In the genomic region with DNA sequence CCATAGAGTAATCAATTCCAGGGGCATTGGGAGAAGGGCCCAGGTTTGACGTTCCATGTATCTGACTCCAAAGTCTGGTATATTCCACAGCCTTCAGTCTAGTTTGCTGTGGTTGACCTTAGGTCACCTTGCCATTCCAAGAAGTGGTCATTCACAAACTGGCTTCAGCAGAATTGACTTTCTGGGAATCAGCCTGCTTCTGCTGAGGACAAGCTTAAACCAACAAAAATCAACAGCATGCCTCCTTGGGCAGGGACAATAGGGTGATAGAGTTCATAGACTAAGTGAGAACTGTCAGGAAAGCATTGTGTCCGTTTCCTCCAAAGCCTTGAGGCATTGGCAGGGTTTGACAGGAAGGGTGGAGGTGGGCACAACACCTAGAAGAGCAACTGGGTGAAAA, we compare ENCODE assay signal across 18 cellular contexts. TPM values are rescaled to one million over a fixed set of nuclear protein-coding genes. Genes with fewer than 3 reads are reported as not detected.
A peak's percentile ranks its signal among the peaks of the same experiment; 100 is the strongest.
DNase-seq lines count a peak whose midpoint lies in the region; ATAC-seq and TF ChIP-seq lines count a peak whose summit lies in the region.
"Had no signal": no experiment of that assay in that cellular context is flagged by ENCODE, and none has a peak within 500 bp of the region (broad histone marks: within the 10 kb centered on the region; RNA-seq: fewer than 3 reads in every experiment).

No MANE protein-coding gene starts in this region.

- H3K27ac ChIP-seq in CD8-positive, alpha-beta memory T cell (ENCODE audit: low read depth, low read length): peak overlapping the region; percentile 19
- H3K27ac ChIP-seq in PC-3 (ENCODE audit: low read length): no peak overlapping the region
- H3K27ac ChIP-seq in dorsolateral prefrontal cortex: peak overlapping the region in 40 of 59 donors; percentile 4 to 84 (median 64)
- H3K27ac ChIP-seq: BLaER1 had no signal

- H2AFZ ChIP-seq in PC-3 (ENCODE audit: low read length): no peak overlapping the region
- H2AFZ ChIP-seq: GM23338 had no signal

- H3K4me1 Mint-ChIP-seq in CD8-positive, alpha-beta memory T cell: peaks cover 4 to 5% (median 4%) of the 10 kb centered on the region in 3 donors

- H3F3A ChIP-seq in PC-3 (ENCODE audit: low read length, unreplicated experiment): no peaks in the 10 kb centered on the region

- no peaks in the 10 kb centered on the region for H3K27me3 ChIP-seq in CD8-positive, alpha-beta memory T cell (ENCODE audit: insufficient read depth, low read length, poor library complexity, severe bottlenecking)
- no peaks in the 10 kb centered on the region for H3K27me3 ChIP-seq in PC-3 (ENCODE audit: low read length)
- no peaks in the 10 kb centered on the region for H3K27me3 ChIP-seq in dorsolateral prefrontal cortex
- H3K27me3 ChIP-seq: BLaER1 had no signal

- CTCF ChIA-PET in CD8-positive, alpha-beta memory T cell (lab: Charles Lee): no interaction called here
- CTCF ChIA-PET in PC-3 (lab: Charles Lee): no interaction called here

- H3K4me3 Mint-ChIP-seq in CD8-positive, alpha-beta memory T cell: no peak overlapping the region
- H3K4me3 Mint-ChIP-seq: CD8-positive, alpha-beta T cell; GM23338; HFFc6; IgD-negative memory B cell had no signal

- ATAC-seq in PC-3 (peak; percentile 54), GM18907 (IDR thresholded peaks at IDR 0.05; ENCODE audit: unreplicated experiment) (no peak)
- ATAC-seq: CD8-positive, alpha-beta T cell; GM23338; HCT116; HepG2 had no signal

- H3K9me3 ChIP-seq in CD8-positive, alpha-beta memory T cell (ENCODE audit: low read length): no peaks in the 10 kb centered on the region
- H3K9me3 ChIP-seq in PC-3 (ENCODE audit: low read length): no peaks in the 10 kb centered on the region
- H3K9me3 ChIP-seq: BLaER1 had no signal

- H4K20me1 ChIP-seq in PC-3 (ENCODE audit: low read length): no peaks in the 10 kb centered on the region
- H4K20me1 ChIP-seq: BLaER1 had no signal

- H3K9ac ChIP-seq in PC-3 (ENCODE audit: low read length): no peak overlapping the region
- H3K9ac ChIP-seq: BLaER1 had no signal

- no peaks in the 10 kb centered on the region for H3K36me3 Mint-ChIP-seq in CD8-positive, alpha-beta memory T cell
- H3K36me3 Mint-ChIP-seq: CD8-positive, alpha-beta T cell had no signal

- no TSS peak for BruUV-seq in PC-3 (replicated peaks; lab: Mats Ljungman, UMichigan)

- peaks cover 7 to 39% of the 10 kb centered on the region in 2 donors for H3K27me3 Mint-ChIP-seq in CD8-positive, alpha-beta memory T cell

- H3K79me2 ChIP-seq in PC-3 (ENCODE audit: low read length): no peaks in the 10 kb centered on the region

- H3K27ac Mint-ChIP-seq in CD8-positive, alpha-beta memory T cell: no peak overlapping the region
- H3K27ac Mint-ChIP-seq: CD8-positive, alpha-beta T cell; GM23338; HFFc6; IgD-negative memory B cell had no signal

- intact Hi-C loops in PC-3 (cut with micrococcal nuclease): no loop called here
- intact Hi-C loops in dorsolateral prefrontal cortex (cut with DNase I): no loop called here

- H3K4me1 ChIP-seq in CD8-positive, alpha-beta memory T cell (ENCODE audit: insufficient read depth, low read length): no peaks in the 10 kb centered on the region
- H3K4me1 ChIP-seq in PC-3 (ENCODE audit: insufficient read depth, low read length): peaks cover 5% of the 10 kb centered on the region; the same call in 1 of the 2 replicates

- TF ChIP-seq CTCF in PC-3 (conservative IDR thresholded peaks at IDR 0.05; ENCODE audit: low read depth, low read length): no peak
- TF ChIP-seq CTCF in dorsolateral prefrontal cortex (IDR thresholded peaks at IDR 0.05 in 54 of 56, conservative IDR thresholded peaks at IDR 0.05 in 2 of 56; ENCODE audit: low read depth in 1 of 56, partially characterized antibody in 56 of 56): no peak

- POLR2A ChIA-PET in CD8-positive, alpha-beta memory T cell (lab: Charles Lee): interaction anchor here (0.7 kb wide), 1 partner anchor 57 kb away, joined by 8 read pairs; no protein-coding TSS in a partner anchor
- POLR2A ChIA-PET in PC-3 (lab: Charles Lee; ENCODE audit: unreplicated experiment): no interaction called here

- H3K36me3 ChIP-seq in CD8-positive, alpha-beta memory T cell (ENCODE audit: insufficient read depth, low read length): no peaks in the 10 kb centered on the region
- no peaks in the 10 kb centered on the region for H3K36me3 ChIP-seq in PC-3 (ENCODE audit: low read depth, low read length)
- H3K36me3 ChIP-seq: BLaER1 had no signal

- H3K9me2 ChIP-seq in PC-3 (replicated peaks; ENCODE audit: low read length): no peaks in the 10 kb centered on the region

- peaks cover 0 to 3% (median 0%) of the 10 kb centered on the region in 5 donors for H3K9me3 Mint-ChIP-seq in CD8-positive, alpha-beta memory T cell
- H3K9me3 Mint-ChIP-seq: CD8-positive, alpha-beta T cell; HFFc6 had no signal

- no peak for DNase-seq in CD8-positive, alpha-beta memory T cell
- no peak for DNase-seq in PC-3
- DNase-seq in dorsolateral prefrontal cortex: no peak
- DNase-seq in renal cortical epithelial cell (ENCODE audit: low read depth): peak; percentile 90
- DNase-seq in NOMO-1 treated with dmso at 0.1 percent for 144 hours (lab: John Stamatoyannopoulos, UW; ENCODE audit: unreplicated experiment): no peak
- DNase-seq in SHP77 (lab: John Stamatoyannopoulos, UW): no peak
- no peak for DNase-seq in stimulated activated CD8-positive, alpha-beta memory T cell treated with anti-CD3 and anti-CD28 coated beads, Interleukin-4, amount 100 ng/mL, for 48 hours
- DNase-seq: 8988T; CD8-positive, alpha-beta T cell; COR-L47; H7; HFFc6 had no signal

- no peak overlapping the region for H3K4me3 ChIP-seq in CD8-positive, alpha-beta memory T cell (ENCODE audit: low read length)
- H3K4me3 ChIP-seq in PC-3 (ENCODE audit: low read length) (no peak overlapping the region), dorsolateral prefrontal cortex (no peak overlapping the region)
- H3K4me3 ChIP-seq: BLaER1, GM23338 had no signal

- H3K4me2 ChIP-seq in PC-3 (ENCODE audit: low read length): no peak overlapping the region
- H3K4me2 ChIP-seq: BLaER1, GM23338 had no signal

RNA-seq across cellular contexts. Expression of gene NDUFB4, which starts 24.1 kb away (rescaled TPM):
- total RNA-seq in CD8-positive, alpha-beta memory T cell: 100 to 1,000 TPM; 102 to 103 TPM
- polyA plus RNA-seq in CD8-positive, alpha-beta memory T cell: 263 TPM
- total RNA-seq in PC-3 (2014; rRNA removed) (239 and 283 TPM in 2 replicates), dorsolateral prefrontal cortex (100 to 1,000 TPM in 106 of 120 experiments, 10 to 100 TPM in 14; 75.5 to 170 (median 127) TPM), renal cortical epithelial cell (42.5 and 51.9 TPM in 2 replicates)
